In the genomic region with DNA sequence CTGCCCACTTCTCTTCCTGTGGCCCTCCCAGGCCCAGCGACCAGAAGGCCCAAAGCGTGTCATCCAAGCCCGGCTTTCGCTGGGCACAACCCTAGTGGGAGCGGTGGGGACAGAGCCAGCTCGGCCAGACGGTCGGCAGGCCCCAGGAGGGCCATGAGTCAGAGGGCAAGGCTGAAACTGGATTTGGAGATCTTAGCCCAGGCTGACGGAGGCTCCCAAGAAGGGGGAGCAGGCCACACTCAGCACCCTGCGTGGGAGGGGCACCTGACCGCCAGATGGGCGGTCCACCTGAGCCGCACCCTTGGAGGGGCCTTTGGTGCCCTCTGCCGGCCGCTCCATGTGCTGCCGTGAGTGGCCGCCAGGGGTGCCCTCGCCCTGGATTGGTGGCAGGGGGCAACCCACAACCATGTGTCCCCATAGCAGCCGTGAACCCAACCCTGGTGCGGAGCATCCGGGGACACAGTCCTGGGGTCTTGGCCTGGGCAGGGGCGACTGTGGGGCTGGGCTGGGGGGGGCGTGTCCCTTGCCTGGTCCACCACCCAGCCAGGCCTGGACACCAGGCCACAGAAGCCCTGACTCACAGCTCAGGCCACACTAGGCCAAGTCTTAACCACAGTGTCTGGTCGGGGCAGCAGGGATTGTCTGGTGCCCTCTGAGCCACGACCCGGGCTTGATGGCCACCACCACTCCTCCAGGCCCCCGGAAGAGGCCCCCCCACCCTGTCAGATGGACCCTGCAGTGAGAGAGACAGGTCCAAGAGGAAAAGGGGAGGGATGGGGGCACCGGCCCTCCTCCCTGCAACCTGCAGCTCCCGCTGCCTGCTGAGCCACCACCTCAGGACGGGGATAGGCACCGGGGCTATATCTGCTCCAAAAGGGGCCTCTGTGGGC, we compare ENCODE assay signal across 8 cellular contexts. TPM values are rescaled to one million over a fixed set of nuclear protein-coding genes. Genes with fewer than 3 reads are reported as not detected.
DNase-seq lines count a peak whose midpoint lies in the region; ATAC-seq and TF ChIP-seq lines count a peak whose summit lies in the region.

No MANE protein-coding gene starts in this region.

- H4K8ac ChIP-seq in mesenchymal stem cell (ENCODE audit: low read length) = peak overlapping the region; percentile 71

- H3K23ac ChIP-seq in mesenchymal stem cell (ENCODE audit: low read length in 2 of 2) = no peak overlapping the region

- TF ChIP-seq CTCF in GM23338 (conservative IDR thresholded peaks at IDR 0.05; ENCODE audit: low read depth in 2 of 2) = peak; percentile 90 to 99

- H3K27me3 Mint-ChIP-seq in CD8-positive, alpha-beta memory T cell = peaks cover 1 to 3% of the 10 kb centered on the region in 2 donors
- H3K27me3 Mint-ChIP-seq in GM23338 (ENCODE audit: insufficient read depth, low read depth, poor library complexity) = peaks cover 15% of the 10 kb centered on the region
- H3K27me3 Mint-ChIP-seq in activated CD8-positive, alpha-beta T cell treated with anti-CD3 and anti-CD28 coated beads, Interleukin-2, amount 10 ng/mL, durations not matched to agents 7 days and 5 days (ENCODE audit: low read depth) = peaks cover 5% of the 10 kb centered on the region

- POLR2A ChIA-PET in CD8-positive, alpha-beta memory T cell (lab: Charles Lee) = interaction anchor here (1.2 kb wide), 1 partner anchor 192 kb away, joined by 3 read pairs; no protein-coding TSS in a partner anchor
- POLR2A ChIA-PET in activated CD8-positive, alpha-beta T cell treated with anti-CD3 and anti-CD28 coated beads, Interleukin-2, amount 10 ng/mL, durations not matched to agents 7 days and 5 days (lab: Charles Lee) = no interaction called here

- peak overlapping the region; percentile 2 for H3K27ac ChIP-seq in CD8-positive, alpha-beta memory T cell (ENCODE audit: low read depth, low read length)
- H3K27ac ChIP-seq in GM23338 (ENCODE audit: low read depth) (no peak overlapping the region), mesenchymal stem cell (ENCODE audit: low read length, poor library complexity, severe bottlenecking) (peak overlapping the region; percentile 79)
- no peak overlapping the region for H3K27ac ChIP-seq in effector memory CD4-positive, alpha-beta T cell (ENCODE audit: insufficient read depth, low read length, poor library complexity, severe bottlenecking)

- H3K4me3 ChIP-seq in CD8-positive, alpha-beta memory T cell (ENCODE audit: low read length) = no peak overlapping the region
- H3K4me3 ChIP-seq in GM23338 = no peak overlapping the region
- H3K4me3 ChIP-seq in effector memory CD4-positive, alpha-beta T cell (ENCODE audit: insufficient read depth, low read depth, low read length, poor library complexity, severe bottlenecking) = no peak overlapping the region
- H3K4me3 ChIP-seq in mesenchymal stem cell (ENCODE audit: insufficient read depth in 1 of 2, low read depth in 1 of 2, low read length in 2 of 2) = no peak overlapping the region

- DNase-seq in CD8-positive, alpha-beta memory T cell = peak; percentile 75 to 85 (median 76)
- DNase-seq in GM23338 (ENCODE audit: low spot score) (peak; percentile 85), NCI-H345 treated with DMSO at 0.1 percent for 48 hours (lab: John Stamatoyannopoulos, UW; ENCODE audit: unreplicated experiment) (peak; percentile 64), mesenchymal stem cell (peak; percentile 81)
- DNase-seq in activated CD8-positive, alpha-beta T cell treated with anti-CD3 and anti-CD28 coated beads, Interleukin-2, amount 10 ng/mL, durations not matched to agents 7 days and 5 days = peak; percentile 88
- peak; percentile 63 to 75 (median 67) for DNase-seq in effector memory CD4-positive, alpha-beta T cell
- DNase-seq in stimulated activated CD8-positive, alpha-beta memory T cell treated with anti-CD3 and anti-CD28 coated beads, Interleukin-15, amount 100 ng/mL, for 4 hours (ENCODE audit: low read depth in 2 of 2) = peak; percentile 54 to 61

- H3K36me3 Mint-ChIP-seq in CD8-positive, alpha-beta memory T cell = no peaks in the 10 kb centered on the region
- no peaks in the 10 kb centered on the region for H3K36me3 Mint-ChIP-seq in GM23338 (ENCODE audit: low read depth)
- no peaks in the 10 kb centered on the region for H3K36me3 Mint-ChIP-seq in activated CD8-positive, alpha-beta T cell treated with anti-CD3 and anti-CD28 coated beads, Interleukin-2, amount 10 ng/mL, durations not matched to agents 7 days and 5 days (ENCODE audit: low read depth)

- WGBS in mesenchymal stem cell = 41% methylated on average over 29 of the region's 31 CpGs

- no peak overlapping the region for H3K14ac ChIP-seq in mesenchymal stem cell (ENCODE audit: low read length in 2 of 2)

- ATAC-seq in GM23338 (peak; percentile 71), GM21423 (IDR thresholded peaks at IDR 0.05; ENCODE audit: unreplicated experiment) (no peak)
- peak; percentile 72 for ATAC-seq in activated CD8-positive, alpha-beta T cell treated with anti-CD3 and anti-CD28 coated beads, Interleukin-2, amount 10 ng/mL, durations not matched to agents 7 days and 5 days

- H3K4me1 Mint-ChIP-seq in CD8-positive, alpha-beta memory T cell = peaks cover 4 to 15% (median 5%) of the 10 kb centered on the region in 3 donors
- H3K4me1 Mint-ChIP-seq in GM23338 = peaks cover 9% of the 10 kb centered on the region; the same call in 2 of the 3 replicates
- peaks cover 16% of the 10 kb centered on the region for H3K4me1 Mint-ChIP-seq in activated CD8-positive, alpha-beta T cell treated with anti-CD3 and anti-CD28 coated beads, Interleukin-2, amount 10 ng/mL, durations not matched to agents 7 days and 5 days (ENCODE audit: low read depth)

- H2BK12ac ChIP-seq in mesenchymal stem cell (ENCODE audit: low read length in 2 of 2) = no peak overlapping the region

- no peaks in the 10 kb centered on the region for H4K20me1 ChIP-seq in GM23338 (replicated peaks; ENCODE audit: insufficient read depth)

- CTCF ChIA-PET in CD8-positive, alpha-beta memory T cell (lab: Charles Lee) = interaction anchor here (0.7 to 7.4 kb wide), 9 partner anchors 10 to 174 kb away, joined by 3 to 69 read pairs (median 4); partner anchors contain the start of genes DEAF1 and TMEM80
- CTCF ChIA-PET in activated CD8-positive, alpha-beta T cell treated with anti-CD3 and anti-CD28 coated beads, Interleukin-2, amount 10 ng/mL, durations not matched to agents 7 days and 5 days (lab: Charles Lee) = interaction anchor here (0.8 to 7.3 kb wide), 8 partner anchors 10 to 172 kb away, joined by 3 to 86 read pairs (median 8); partner anchors contain the start of genes DEAF1, TALDO1 and TMEM80

- H4K91ac ChIP-seq in mesenchymal stem cell (ENCODE audit: low read length) = no peak overlapping the region

- no peak overlapping the region for H2BK15ac ChIP-seq in mesenchymal stem cell (ENCODE audit: low read depth, poor library complexity, severe bottlenecking)

- H2AFZ ChIP-seq in GM23338 (no peak overlapping the region), mesenchymal stem cell (ENCODE audit: low read depth, low read length) (no peak overlapping the region)

- no peak overlapping the region for H3K27ac Mint-ChIP-seq in CD8-positive, alpha-beta memory T cell
- no peak overlapping the region for H3K27ac Mint-ChIP-seq in GM23338
- H3K27ac Mint-ChIP-seq in activated CD8-positive, alpha-beta T cell treated with anti-CD3 and anti-CD28 coated beads, Interleukin-2, amount 10 ng/mL, durations not matched to agents 7 days and 5 days = no peak overlapping the region

- H3K79me1 ChIP-seq in mesenchymal stem cell (replicated peaks; ENCODE audit: low read length, poor library complexity, severe bottlenecking) = peaks cover 13% of the 10 kb centered on the region

- peaks cover 18% of the 10 kb centered on the region for H3K4me1 ChIP-seq in CD8-positive, alpha-beta memory T cell (ENCODE audit: insufficient read depth, low read length)
- H3K4me1 ChIP-seq in GM23338 (ENCODE audit: insufficient read depth) (peaks cover 6% of the 10 kb centered on the region), mesenchymal stem cell (ENCODE audit: control insufficient read depth, insufficient read depth, low read depth, low read length) (peaks cover 48% of the 10 kb centered on the region)
- peaks cover 27% of the 10 kb centered on the region for H3K4me1 ChIP-seq in effector memory CD4-positive, alpha-beta T cell (ENCODE audit: control insufficient read depth, insufficient read depth, low read length, poor library complexity, severe bottlenecking)

- H3K36me3 ChIP-seq in CD8-positive, alpha-beta memory T cell (ENCODE audit: insufficient read depth, low read length) = no peaks in the 10 kb centered on the region
- H3K36me3 ChIP-seq in GM23338 (ENCODE audit: insufficient read depth) = no peaks in the 10 kb centered on the region
- no peaks in the 10 kb centered on the region for H3K36me3 ChIP-seq in effector memory CD4-positive, alpha-beta T cell (ENCODE audit: control insufficient read depth, insufficient read depth, low read length)
- H3K36me3 ChIP-seq in mesenchymal stem cell (ENCODE audit: control insufficient read depth in 1 of 2, insufficient read depth in 2 of 2, low read depth in 1 of 2, low read length in 2 of 2) = peaks cover 17 to 46% of the 10 kb centered on the region in 2 experiments

- no peak overlapping the region for H2BK5ac ChIP-seq in mesenchymal stem cell (ENCODE audit: low read depth, low read length, poor library complexity, severe bottlenecking)

- H3K79me2 ChIP-seq in GM23338 (replicated peaks; ENCODE audit: insufficient read depth) = no peaks in the 10 kb centered on the region

- H3K9me3 Mint-ChIP-seq in CD8-positive, alpha-beta memory T cell = no peaks in the 10 kb centered on the region
- H3K9me3 Mint-ChIP-seq in GM23338 = no peaks in the 10 kb centered on the region; the same call in 2 of the 3 replicates
- no peaks in the 10 kb centered on the region for H3K9me3 Mint-ChIP-seq in activated CD8-positive, alpha-beta T cell treated with anti-CD3 and anti-CD28 coated beads, Interleukin-2, amount 10 ng/mL, durations not matched to agents 7 days and 5 days (ENCODE audit: insufficient read depth)

- no peaks in the 10 kb centered on the region for H3K9me2 ChIP-seq in GM23338 (ENCODE audit: insufficient read depth)

- H2AK5ac ChIP-seq in mesenchymal stem cell (ENCODE audit: low read length, severe bottlenecking) = no peak overlapping the region

- H3K4ac ChIP-seq in mesenchymal stem cell (ENCODE audit: low read depth in 1 of 2, low read length in 2 of 2) = no peak overlapping the region

- H3K9ac ChIP-seq in mesenchymal stem cell (ENCODE audit: low read length) = peak overlapping the region; percentile 33

- H3F3A ChIP-seq in GM23338 (replicated peaks; ENCODE audit: low read depth) = 0 out of 2 replicates have a peak, but pooled peaks cover 12% of the 10 kb centered on the region

- H2BK120ac ChIP-seq in mesenchymal stem cell (ENCODE audit: low read depth, low read length) = no peak overlapping the region

- no peaks in the 10 kb centered on the region for H3K9me3 ChIP-seq in CD8-positive, alpha-beta memory T cell (ENCODE audit: low read length)
- no peaks in the 10 kb centered on the region for H3K9me3 ChIP-seq in effector memory CD4-positive, alpha-beta T cell (ENCODE audit: control insufficient read depth, low read length)
- no peaks in the 10 kb centered on the region for H3K9me3 ChIP-seq in mesenchymal stem cell (ENCODE audit: control insufficient read depth, low read length)

- H3K27me3 ChIP-seq in CD8-positive, alpha-beta memory T cell (ENCODE audit: insufficient read depth, low read length, poor library complexity, severe bottlenecking) = no peaks in the 10 kb centered on the region
- H3K27me3 ChIP-seq in GM23338 (ENCODE audit: insufficient read depth) (no peaks in the 10 kb centered on the region), mesenchymal stem cell (ENCODE audit: control insufficient read depth in 1 of 2, insufficient read depth in 1 of 2, low read length in 2 of 2) (peaks cover 0 to 12% of the 10 kb centered on the region in 2 experiments)
- no peaks in the 10 kb centered on the region for H3K27me3 ChIP-seq in effector memory CD4-positive, alpha-beta T cell (replicated peaks; ENCODE audit: control insufficient read depth, insufficient read depth, low read length, poor library complexity, severe bottlenecking)

- peak overlapping the region in 1 of 7 donors; percentile 32 for H3K4me3 Mint-ChIP-seq in CD8-positive, alpha-beta memory T cell
- no peak overlapping the region for H3K4me3 Mint-ChIP-seq in GM23338
- H3K4me3 Mint-ChIP-seq in activated CD8-positive, alpha-beta T cell treated with anti-CD3 and anti-CD28 coated beads, Interleukin-2, amount 10 ng/mL, durations not matched to agents 7 days and 5 days = no peak overlapping the region

- H3K4me2 ChIP-seq in GM23338 (peak overlapping the region; percentile 88; the same call in 1 of the 2 replicates), mesenchymal stem cell (ENCODE audit: low read length, poor library complexity, severe bottlenecking) (no peak overlapping the region)

- H3K18ac ChIP-seq in mesenchymal stem cell (ENCODE audit: low read depth in 1 of 2, low read length in 2 of 2) = peak overlapping the region in 1 of 2 experiments; percentile 6

RNA-seq across cellular contexts. Expression of gene TALDO1, which starts 19.2 kb away (rescaled TPM):
- 100 to 1,000 TPM; 245 to 246 TPM for total RNA-seq in CD8-positive, alpha-beta memory T cell
- 184 TPM for polyA plus RNA-seq in CD8-positive, alpha-beta memory T cell
- total RNA-seq in GM23338 (2014; rRNA removed; shearing (Covaris generic)) = 339 and 353 TPM in 2 replicates
- 402 and 411 TPM in 2 replicates for polyA plus RNA-seq in GM23338 (2016; fragmentation: Nextera tagmentation; extraction: Ambion mirVana)
- total RNA-seq in activated CD8-positive, alpha-beta T cell treated with anti-CD3 and anti-CD28 coated beads, Interleukin-2, amount 10 ng/mL, durations not matched to agents 7 days and 5 days = 100 to 1,000 TPM; 278 to 289 TPM
- polyA plus RNA-seq in mesenchymal stem cell (2013, experiment 1 of 2) = 215 TPM
- 211 TPM for polyA plus RNA-seq in mesenchymal stem cell (2013, experiment 2 of 2)

RNA-seq across cellular contexts. Expression of gene EPS8L2, which starts 22.1 kb away (rescaled TPM):
- 1 to 10 TPM; 7.0 to 7.8 TPM for total RNA-seq in CD8-positive, alpha-beta memory T cell
- 22.9 TPM for polyA plus RNA-seq in CD8-positive, alpha-beta memory T cell
- total RNA-seq in GM23338 (2014; rRNA removed; shearing (Covaris generic)) = 34.1 and 38.7 TPM in 2 replicates
- polyA plus RNA-seq in GM23338 (2016; fragmentation: Nextera tagmentation; extraction: Ambion mirVana) = 56.5 and 59.4 TPM in 2 replicates
- total RNA-seq in activated CD8-positive, alpha-beta T cell treated with anti-CD3 and anti-CD28 coated beads, Interleukin-2, amount 10 ng/mL, durations not matched to agents 7 days and 5 days = 10 to 100 TPM; 13.9 to 15.0 TPM
- polyA plus RNA-seq in mesenchymal stem cell (2013, experiment 1 of 2) = 16.2 TPM
- polyA plus RNA-seq in mesenchymal stem cell (2013, experiment 2 of 2) = 17.4 TPM

RNA-seq across cellular contexts. Expression of gene TMEM80, which starts 32.5 kb away (rescaled TPM):
- total RNA-seq in CD8-positive, alpha-beta memory T cell = 10 to 100 TPM; 10.3 to 13.4 TPM
- 27.8 TPM for polyA plus RNA-seq in CD8-positive, alpha-beta memory T cell
- total RNA-seq in GM23338 (2014; rRNA removed; shearing (Covaris generic)) = 12.8 and 13.1 TPM in 2 replicates
- 25.1 and 25.4 TPM in 2 replicates for polyA plus RNA-seq in GM23338 (2016; fragmentation: Nextera tagmentation; extraction: Ambion mirVana)
- total RNA-seq in activated CD8-positive, alpha-beta T cell treated with anti-CD3 and anti-CD28 coated beads, Interleukin-2, amount 10 ng/mL, durations not matched to agents 7 days and 5 days = 10 to 100 TPM; 27.1 to 29.8 TPM
- polyA plus RNA-seq in mesenchymal stem cell (2013, experiment 1 of 2) = 13.4 TPM
- 15.6 TPM for polyA plus RNA-seq in mesenchymal stem cell (2013, experiment 2 of 2)

RNA-seq across cellular contexts. Expression of gene DEAF1, which starts 33.1 kb away (rescaled TPM):
- 10 to 100 TPM; 52.1 to 54.6 TPM for total RNA-seq in CD8-positive, alpha-beta memory T cell
- polyA plus RNA-seq in CD8-positive, alpha-beta memory T cell = 36.3 TPM
- 33.5 and 42.6 TPM in 2 replicates for total RNA-seq in GM23338 (2014; rRNA removed; shearing (Covaris generic))
- polyA plus RNA-seq in GM23338 (2016; fragmentation: Nextera tagmentation; extraction: Ambion mirVana) = 47.8 and 49.3 TPM in 2 replicates
- 10 to 100 TPM; 34.1 to 36.7 TPM for total RNA-seq in activated CD8-positive, alpha-beta T cell treated with anti-CD3 and anti-CD28 coated beads, Interleukin-2, amount 10 ng/mL, durations not matched to agents 7 days and 5 days
- polyA plus RNA-seq in mesenchymal stem cell (2013, experiment 1 of 2) = 21.2 TPM
- 20.6 TPM for polyA plus RNA-seq in mesenchymal stem cell (2013, experiment 2 of 2)

RNA-seq across cellular contexts. Expression of gene GATD1, which starts 49.2 kb away (rescaled TPM):
- 10 to 100 TPM; 53.0 to 56.3 TPM for total RNA-seq in CD8-positive, alpha-beta memory T cell
- 12.9 TPM for polyA plus RNA-seq in CD8-positive, alpha-beta memory T cell
- total RNA-seq in GM23338 (2014; rRNA removed; shearing (Covaris generic)) = 28.0 and 51.0 TPM in 2 replicates
- polyA plus RNA-seq in GM23338 (2016; fragmentation: Nextera tagmentation; extraction: Ambion mirVana) = 39.3 and 44.9 TPM in 2 replicates
- 10 to 100 TPM; 52.1 to 63.2 TPM for total RNA-seq in activated CD8-positive, alpha-beta T cell treated with anti-CD3 and anti-CD28 coated beads, Interleukin-2, amount 10 ng/mL, durations not matched to agents 7 days and 5 days
- polyA plus RNA-seq in mesenchymal stem cell (2013, experiment 1 of 2) = 50.4 TPM
- 43.7 TPM for polyA plus RNA-seq in mesenchymal stem cell (2013, experiment 2 of 2)

Comparison
In these comparisons a context has a peak if more than half of its experiments do, and no peak if none do; other contexts are left out.
1. H3K27ac ChIP-seq: peak in CD8-positive, alpha-beta memory T cell (single experiment) and mesenchymal stem cell (single experiment); none in GM23338 (single experiment) and effector memory CD4-positive, alpha-beta T cell (single experiment).
2. Peak in every context shown above with its lines, with median percentiles within 50 percentile points of each other: DNase-seq.